Comparison of ENCODE assay signal across 2 cellular contexts in the genomic region with DNA sequence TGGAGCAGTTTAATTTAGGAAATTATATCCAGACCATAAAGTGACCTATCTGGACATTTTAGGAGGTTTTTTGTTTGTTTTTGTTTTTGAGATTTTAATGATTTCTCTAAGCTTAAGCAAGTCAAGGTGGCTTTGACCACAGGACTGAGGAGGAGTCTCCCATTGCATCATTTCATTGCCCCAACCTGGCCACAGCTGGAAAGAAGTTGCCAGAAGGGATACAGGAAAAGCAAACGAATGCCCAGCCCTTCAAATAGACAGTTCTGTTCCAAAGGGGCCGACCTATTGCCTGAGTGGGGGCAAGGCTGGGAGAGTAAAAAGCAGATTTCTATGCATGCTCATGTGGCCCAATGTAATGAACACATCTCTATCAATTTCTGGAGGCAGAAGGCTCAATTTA.
TF ChIP-seq lines count a peak whose summit lies in the region.

No MANE protein-coding gene starts in this region.

TF ChIP-seq in GM23338, 12 proteins besides CTCF, POLR2A, EP300 and RAD21 (continued from another document):
- TF ChIP-seq EZH2 (IDR thresholded peaks at IDR 0.05; ENCODE audit: low read depth, unreplicated experiment) (no peak), CREB1 (CRISPR knock-in tag; IDR thresholded peaks at IDR 0.05; ENCODE audit: low read depth) (no peak), ZNF462 (CRISPR knock-in tag; IDR thresholded peaks at IDR 0.05) (no peak), POLR2AphosphoS5 (IDR thresholded peaks at IDR 0.05; ENCODE audit: low read depth) (no peak), ZNF331 (CRISPR knock-in tag; IDR thresholded peaks at IDR 0.05; ENCODE audit: low read depth) (no peak), JUNB (IDR thresholded peaks at IDR 0.05; ENCODE audit: unreplicated experiment) (no peak), NANOG (IDR thresholded peaks at IDR 0.05; ENCODE audit: borderline replicate concordance) (no peak), STAT1 (IDR thresholded peaks at IDR 0.05; ENCODE audit: unreplicated experiment) (no peak)
- TF ChIP-seq, protein P1, sequence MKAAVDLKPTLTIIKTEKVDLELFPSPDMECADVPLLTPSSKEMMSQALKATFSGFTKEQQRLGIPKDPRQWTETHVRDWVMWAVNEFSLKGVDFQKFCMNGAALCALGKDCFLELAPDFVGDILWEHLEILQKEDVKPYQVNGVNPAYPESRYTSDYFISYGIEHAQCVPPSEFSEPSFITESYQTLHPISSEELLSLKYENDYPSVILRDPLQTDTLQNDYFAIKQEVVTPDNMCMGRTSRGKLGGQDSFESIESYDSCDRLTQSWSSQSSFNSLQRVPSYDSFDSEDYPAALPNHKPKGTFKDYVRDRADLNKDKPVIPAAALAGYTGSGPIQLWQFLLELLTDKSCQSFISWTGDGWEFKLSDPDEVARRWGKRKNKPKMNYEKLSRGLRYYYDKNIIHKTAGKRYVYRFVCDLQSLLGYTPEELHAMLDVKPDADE (IDR thresholded peaks at IDR 0.05), result no peak

TF ChIP-seq in WTC11, 78 proteins besides CTCF, POLR2A, EP300 and RAD21 (continued from another document):
- TF ChIP-seq ZNF281 (CRISPR knock-in tag; IDR thresholded peaks at IDR 0.05), result no peak
TF ChIP-seq in WTC11: peak in this region for 0.
